8 cellular contexts compared by ENCODE assay signal in the genomic region with DNA sequence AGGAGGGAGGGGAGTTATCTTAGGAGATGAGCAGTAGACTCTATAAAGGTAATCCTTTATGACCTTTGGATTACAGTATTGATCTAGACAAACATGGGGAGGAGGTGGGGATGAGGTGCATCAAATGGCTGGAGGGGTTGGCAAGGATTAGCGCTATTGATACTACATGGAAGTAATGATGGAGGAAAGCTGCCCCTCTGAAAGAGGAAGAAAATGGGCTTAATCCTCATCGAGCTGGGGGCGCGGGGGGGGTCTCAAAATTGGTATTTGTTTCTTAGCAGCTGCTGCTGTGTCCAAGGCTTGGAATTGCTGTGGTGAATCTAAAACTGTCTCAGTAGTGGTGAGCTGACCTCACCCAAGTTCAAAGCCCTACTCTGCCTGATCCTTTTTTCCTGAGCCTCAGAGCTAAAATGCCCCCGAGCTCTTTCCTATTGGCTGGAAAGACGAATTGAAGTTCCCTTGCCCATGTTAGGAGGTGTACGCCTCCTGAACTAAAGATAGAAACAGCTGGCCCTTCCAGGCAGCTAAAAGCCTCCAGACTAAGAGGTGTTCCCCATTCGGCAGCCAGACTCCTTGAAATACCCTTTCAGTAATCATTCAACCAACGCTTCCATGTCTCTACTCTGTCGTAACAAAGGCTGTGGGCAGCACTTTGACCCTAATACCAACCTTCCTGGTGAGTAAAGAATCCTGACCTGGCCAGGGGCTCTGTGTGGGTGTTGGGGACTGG. TPM values are rescaled to one million over a fixed set of nuclear protein-coding genes. Genes with fewer than 3 reads are reported as not detected.
A peak's percentile ranks its signal among the peaks of the same experiment; 100 is the strongest.
DNase-seq lines count a peak whose midpoint lies in the region; ATAC-seq and TF ChIP-seq lines count a peak whose summit lies in the region.

Gene ITGB1BP2 (plus strand): TSS at position 556 of the 730 bp plus-strand sequence. CDS start 57 bp downstream, at position 613.

- H3K36me3 Mint-ChIP-seq in T-helper 17 cell (ENCODE audit: low read depth) (peaks cover 4% of the 10 kb centered on the region), glutamatergic neuron (ENCODE audit: unreplicated experiment) (no peaks in the 10 kb centered on the region), MCF 10A (ENCODE audit: insufficient read depth, unreplicated experiment) (peaks cover 58% of the 10 kb centered on the region)
- peaks cover 62% of the 10 kb centered on the region for H3K36me3 Mint-ChIP-seq in stimulated activated effector memory CD8-positive, alpha-beta T cell treated with anti-CD3 and anti-CD28 coated beads, Interleukin-12 subunit alpha, Interleukin-12 subunit beta, amount 100 ng/mL, for 72 hours

- H3K27me3 Mint-ChIP-seq in T-helper 17 cell (no peaks in the 10 kb centered on the region), glutamatergic neuron (ENCODE audit: unreplicated experiment) (peaks cover 6% of the 10 kb centered on the region), MCF 10A (ENCODE audit: insufficient read depth, unreplicated experiment) (peaks cover 49% of the 10 kb centered on the region)

- intact Hi-C loops in MCF 10A (cut with micrococcal nuclease), result no loop called here

- no peaks in the 10 kb centered on the region for H3K9me3 ChIP-seq in T-helper 17 cell (ENCODE audit: control insufficient read depth, low read length, poor library complexity, severe bottlenecking)

- peak within 1 kb of the TSS; percentile 67 for H3K4me3 Mint-ChIP-seq in T-helper 17 cell
- no peak within 1 kb of the TSS for H3K4me3 Mint-ChIP-seq in glutamatergic neuron (ENCODE audit: unreplicated experiment)
- H3K4me3 Mint-ChIP-seq in stimulated activated effector memory CD8-positive, alpha-beta T cell treated with anti-CD3 and anti-CD28 coated beads, Interleukin-12 subunit alpha, Interleukin-12 subunit beta, amount 100 ng/mL, for 72 hours, result no peak within 1 kb of the TSS
- no peak within 1 kb of the TSS for H3K4me3 Mint-ChIP-seq in MCF 10A (ENCODE audit: unreplicated experiment)

- H3K27ac Mint-ChIP-seq in T-helper 17 cell (peak within 1 kb of the TSS; percentile 83), glutamatergic neuron (ENCODE audit: unreplicated experiment) (peak within 1 kb of the TSS; percentile 73), MCF 10A (ENCODE audit: low read depth, unreplicated experiment) (no peak within 1 kb of the TSS)
- H3K27ac Mint-ChIP-seq in stimulated activated effector memory CD8-positive, alpha-beta T cell treated with anti-CD3 and anti-CD28 coated beads, Interleukin-12 subunit alpha, Interleukin-12 subunit beta, amount 100 ng/mL, for 72 hours, result peak within 1 kb of the TSS; percentile 90

- peaks cover 2% of the 10 kb centered on the region for H3K4me1 Mint-ChIP-seq in T-helper 17 cell
- no peaks in the 10 kb centered on the region for H3K4me1 Mint-ChIP-seq in glutamatergic neuron (ENCODE audit: low read depth, unreplicated experiment)
- H3K4me1 Mint-ChIP-seq in stimulated activated effector memory CD8-positive, alpha-beta T cell treated with anti-CD3 and anti-CD28 coated beads, Interleukin-12 subunit alpha, Interleukin-12 subunit beta, amount 100 ng/mL, for 72 hours, result peaks cover 24% of the 10 kb centered on the region
- H3K4me1 Mint-ChIP-seq in MCF 10A (ENCODE audit: insufficient read depth, unreplicated experiment), result no peaks in the 10 kb centered on the region

- H3K9me3 Mint-ChIP-seq in glutamatergic neuron (ENCODE audit: unreplicated experiment) (no peaks in the 10 kb centered on the region), MCF 10A (ENCODE audit: unreplicated experiment) (no peaks in the 10 kb centered on the region)
- no peaks in the 10 kb centered on the region for H3K9me3 Mint-ChIP-seq in stimulated activated effector memory CD8-positive, alpha-beta T cell treated with anti-CD3 and anti-CD28 coated beads, Interleukin-12 subunit alpha, Interleukin-12 subunit beta, amount 100 ng/mL, for 72 hours

- TF ChIP-seq CTCF in glutamatergic neuron (IDR thresholded peaks at IDR 0.05; ENCODE audit: partially characterized antibody, unreplicated experiment) (no peak), MCF 10A (IDR thresholded peaks at IDR 0.05; ENCODE audit: unreplicated experiment) (no peak)

- CTCF ChIA-PET in MCF 10A (lab: Yijun Ruan, JAX), result interaction anchor here (0.8 kb wide), 1 partner anchor 10 kb away, joined by 3 read pairs; no protein-coding TSS in a partner anchor

- ATAC-seq in T-helper 17 cell, result no peak
- ATAC-seq in stimulated activated effector memory CD8-positive, alpha-beta T cell treated with anti-CD3 and anti-CD28 coated beads, Interleukin-12 subunit alpha, Interleukin-12 subunit beta, amount 100 ng/mL, for 72 hours, result no peak
- ATAC-seq in HG03039 (IDR thresholded peaks at IDR 0.05; ENCODE audit: unreplicated experiment), result no peak
- ATAC-seq in GM18867 (IDR thresholded peaks at IDR 0.05; ENCODE audit: unreplicated experiment), result no peak

- BruUV-seq in MCF 10A (replicated peaks; lab: Mats Ljungman, UMichigan), result no TSS peak

- POLR2A ChIA-PET in MCF 10A (lab: Yijun Ruan, JAX), result interaction anchor here (0.6 to 1.8 kb wide), 5 partner anchors 9 to 623 kb away, joined by 3 to 4 read pairs (median 3); partner anchors contain the start of gene NONO

- DNase-seq in NCI-H524 (lab: John Stamatoyannopoulos, UW), result peak; percentile 21 to 68
- no peak for DNase-seq in NCI-H524 treated with DMSO at 0.1 percent for 48 hours (lab: John Stamatoyannopoulos, UW)
- no peak for DNase-seq in T-helper 17 cell
- DNase-seq in glutamatergic neuron, result no peak
- DNase-seq in stimulated activated effector memory CD8-positive, alpha-beta T cell treated with anti-CD3 and anti-CD28 coated beads, Interleukin-12 subunit alpha, Interleukin-12 subunit beta, amount 100 ng/mL, for 72 hours (ENCODE audit: low spot score in 2 of 2), result no peak
- no peak for DNase-seq in MCF 10A (ENCODE audit: unreplicated experiment)

RNA-seq across cellular contexts. Expression of gene ITGB1BP2, which starts in this region (rescaled TPM):
- total RNA-seq in T-helper 17 cell, result 1 to 10 TPM; 1.6 to 2.4 TPM
- 7.8 TPM for total RNA-seq in glutamatergic neuron (ENCODE audit: unreplicated experiment)
- total RNA-seq in MCF 10A (2022), result 1.4 and 2.6 TPM in 2 replicates

Comparison
In these comparisons a context has a peak if more than half of its experiments do, and no peak if none do; other contexts are left out.
1. DNase-seq: peak in NCI-H524 (2 of 2); none in NCI-H524 treated with DMSO at 0.1 percent for 48 hours (single experiment), T-helper 17 cell (0 of 3), glutamatergic neuron (single experiment), stimulated activated effector memory CD8-positive, alpha-beta T cell treated with anti-CD3 and anti-CD28 coated beads, Interleukin-12 subunit alpha, Interleukin-12 subunit beta, amount 100 ng/mL, for 72 hours (0 of 2) and MCF 10A (single experiment).